In genomic region chr3:131393056-131393455, GRCh38 we compare ENCODE assay signal across 1 cellular context.
TF ChIP-seq lines count a peak whose summit lies in the region.

No MANE protein-coding gene starts in this region.

TF ChIP-seq in IMR-90, 13 proteins besides CTCF, POLR2A, EP300 and RAD21 (continued from another document):
- no peak for TF ChIP-seq CHD1 (IDR thresholded peaks at IDR 0.05; ENCODE audit: low read depth, low read length)
- no peak for TF ChIP-seq RCOR1 (IDR thresholded peaks at IDR 0.05; ENCODE audit: insufficient replicate concordance, low read length)
- no peak for TF ChIP-seq MAZ (IDR thresholded peaks at IDR 0.05; ENCODE audit: borderline replicate concordance, low read depth, low read length)
- TF ChIP-seq RFX5 (IDR thresholded peaks at IDR 0.05; ENCODE audit: low read depth, low read length): no peak
- TF ChIP-seq, protein P1, sequence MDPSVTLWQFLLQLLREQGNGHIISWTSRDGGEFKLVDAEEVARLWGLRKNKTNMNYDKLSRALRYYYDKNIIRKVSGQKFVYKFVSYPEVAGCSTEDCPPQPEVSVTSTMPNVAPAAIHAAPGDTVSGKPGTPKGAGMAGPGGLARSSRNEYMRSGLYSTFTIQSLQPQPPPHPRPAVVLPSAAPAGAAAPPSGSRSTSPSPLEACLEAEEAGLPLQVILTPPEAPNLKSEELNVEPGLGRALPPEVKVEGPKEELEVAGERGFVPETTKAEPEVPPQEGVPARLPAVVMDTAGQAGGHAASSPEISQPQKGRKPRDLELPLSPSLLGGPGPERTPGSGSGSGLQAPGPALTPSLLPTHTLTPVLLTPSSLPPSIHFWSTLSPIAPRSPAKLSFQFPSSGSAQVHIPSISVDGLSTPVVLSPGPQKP (IDR thresholded peaks at IDR 0.05; ENCODE audit: borderline replicate concordance, low read depth, low read length): no peak
- no peak for TF ChIP-seq MXI1 (IDR thresholded peaks at IDR 0.05; ENCODE audit: borderline replicate concordance, low read depth, low read length)
TF ChIP-seq in IMR-90: peak in this region for 0.
